8 cellular contexts compared by ENCODE assay signal in the genomic region with DNA sequence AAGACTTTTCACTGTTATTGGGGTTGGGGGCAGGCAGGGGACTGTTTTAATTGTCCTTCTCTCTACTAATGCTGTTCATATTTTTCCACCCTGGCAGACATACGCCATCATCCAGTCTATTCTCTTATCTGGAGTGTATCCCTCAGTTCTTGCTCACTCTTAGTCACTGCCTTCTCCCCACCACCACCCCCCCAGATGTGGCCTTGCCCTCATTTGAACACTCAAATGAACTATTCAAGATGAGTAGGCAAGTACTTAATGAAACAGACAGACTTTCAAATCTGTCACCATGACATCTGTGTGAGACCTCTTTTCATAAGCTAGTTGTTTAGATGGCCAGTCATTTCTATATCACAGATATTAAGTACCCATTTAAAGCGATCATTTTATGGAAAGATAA. TPM values are rescaled to one million over a fixed set of nuclear protein-coding genes. Genes with fewer than 3 reads are reported as not detected.
DNase-seq lines count a peak whose midpoint lies in the region; ATAC-seq and TF ChIP-seq lines count a peak whose summit lies in the region.
"Had no signal": no experiment of that assay in that cellular context is flagged by ENCODE, and none has a peak within 500 bp of the region (broad histone marks: within the 10 kb centered on the region; RNA-seq: fewer than 3 reads in every experiment).

No MANE protein-coding gene starts in this region.

- H3K36me3 Mint-ChIP-seq in endodermal cell (ENCODE audit: low read depth) = peaks cover 80% of the 10 kb centered on the region

- 83% methylated on average over 2 of the region's 2 CpGs; no CpG with 5 or more reads in 1 of the 2 experiments for WGBS in endodermal cell (ENCODE audit: insufficient coverage in 1 of 2, insufficient read length in 1 of 2), 2 experiments

- ATAC-seq in GM18868 (IDR thresholded peaks at IDR 0.05; ENCODE audit: unreplicated experiment) = peak; percentile 46
- no peak for ATAC-seq in HG02970 (IDR thresholded peaks at IDR 0.05; ENCODE audit: low FRiP score, unreplicated experiment)
- no peak for ATAC-seq in HG03571 (IDR thresholded peaks at IDR 0.05; ENCODE audit: unreplicated experiment)

- no peak for TF ChIP-seq CTCF in endodermal cell (conservative IDR thresholded peaks at IDR 0.05)

- no peaks in the 10 kb centered on the region for H3K27me3 ChIP-seq in endodermal cell (ENCODE audit: control insufficient read depth, insufficient read depth, low read length, poor library complexity, severe bottlenecking)

- H3K4me3 Mint-ChIP-seq in endodermal cell = no peak overlapping the region

- no peak overlapping the region for H3K27ac Mint-ChIP-seq in endodermal cell

- no peaks in the 10 kb centered on the region for H3K9me3 ChIP-seq in endodermal cell (ENCODE audit: control insufficient read depth, low read length)

- DNase-seq in LHCN-M2 (ENCODE audit: low read depth) (peak; percentile 61), endodermal cell (no peak), NCI-H524 (lab: John Stamatoyannopoulos, UW) (no peak)
- peak; percentile 35 for DNase-seq in stimulated activated CD4-positive, alpha-beta T cell treated with anti-CD3 and anti-CD28 coated beads, Interleukin-4, amount 100 ng/mL, for 1 hour
- DNase-seq: OCI-M1 had no signal

- peaks cover 5% of the 10 kb centered on the region for H3K4me1 ChIP-seq in endodermal cell (ENCODE audit: control insufficient read depth, insufficient read depth, low read length)

- no peaks in the 10 kb centered on the region for H3K9me3 Mint-ChIP-seq in endodermal cell

- H3K4me3 ChIP-seq in endodermal cell (ENCODE audit: low read length) = peak overlapping the region; percentile 81

- H3K4me1 Mint-ChIP-seq in endodermal cell = peaks cover 15% of the 10 kb centered on the region

- H3K27me3 Mint-ChIP-seq in endodermal cell (ENCODE audit: insufficient read depth) = no peaks in the 10 kb centered on the region

- no peak overlapping the region for H3K27ac ChIP-seq in endodermal cell (ENCODE audit: low read depth, low read length)

- H3K9ac ChIP-seq in endodermal cell (ENCODE audit: extremely low read depth, low read length, poor library complexity, severe bottlenecking) = peak overlapping the region; percentile 35

- peaks cover 88% of the 10 kb centered on the region for H3K36me3 ChIP-seq in endodermal cell (ENCODE audit: control insufficient read depth, insufficient read depth, low read length)

RNA-seq across cellular contexts. Expression of gene NUDT4, which starts 10.1 kb away (rescaled TPM):
- total RNA-seq in LHCN-M2 (2014; rRNA removed) (35.2 and 38.3 TPM in 2 replicates), endodermal cell (100 to 1,000 TPM; 334 to 453 TPM)
- 13.1 TPM for polyA plus RNA-seq in LHCN-M2 (2012)
- polyA plus RNA-seq in endodermal cell (2013, experiment 1 of 2) = 125 TPM
- polyA plus RNA-seq in endodermal cell (2013, experiment 2 of 2) = 149 TPM

RNA-seq across cellular contexts. Expression of gene UBE2N, which starts 54.0 kb away (rescaled TPM):
- total RNA-seq in LHCN-M2 (2014; rRNA removed) (65.1 and 74.4 TPM in 2 replicates), endodermal cell (100 to 1,000 TPM; 177 to 179 TPM)
- 152 TPM for polyA plus RNA-seq in LHCN-M2 (2012)
- polyA plus RNA-seq in endodermal cell (2013, experiment 1 of 2) = 161 TPM
- 165 TPM for polyA plus RNA-seq in endodermal cell (2013, experiment 2 of 2)

Comparison
In these comparisons a context has a peak if more than half of its experiments do, and no peak if none do; other contexts are left out.
1. DNase-seq: peak in LHCN-M2 (single experiment) and stimulated activated CD4-positive, alpha-beta T cell treated with anti-CD3 and anti-CD28 coated beads, Interleukin-4, amount 100 ng/mL, for 1 hour (single experiment); none in endodermal cell (single experiment) and NCI-H524 (0 of 2).